In the genomic region with DNA sequence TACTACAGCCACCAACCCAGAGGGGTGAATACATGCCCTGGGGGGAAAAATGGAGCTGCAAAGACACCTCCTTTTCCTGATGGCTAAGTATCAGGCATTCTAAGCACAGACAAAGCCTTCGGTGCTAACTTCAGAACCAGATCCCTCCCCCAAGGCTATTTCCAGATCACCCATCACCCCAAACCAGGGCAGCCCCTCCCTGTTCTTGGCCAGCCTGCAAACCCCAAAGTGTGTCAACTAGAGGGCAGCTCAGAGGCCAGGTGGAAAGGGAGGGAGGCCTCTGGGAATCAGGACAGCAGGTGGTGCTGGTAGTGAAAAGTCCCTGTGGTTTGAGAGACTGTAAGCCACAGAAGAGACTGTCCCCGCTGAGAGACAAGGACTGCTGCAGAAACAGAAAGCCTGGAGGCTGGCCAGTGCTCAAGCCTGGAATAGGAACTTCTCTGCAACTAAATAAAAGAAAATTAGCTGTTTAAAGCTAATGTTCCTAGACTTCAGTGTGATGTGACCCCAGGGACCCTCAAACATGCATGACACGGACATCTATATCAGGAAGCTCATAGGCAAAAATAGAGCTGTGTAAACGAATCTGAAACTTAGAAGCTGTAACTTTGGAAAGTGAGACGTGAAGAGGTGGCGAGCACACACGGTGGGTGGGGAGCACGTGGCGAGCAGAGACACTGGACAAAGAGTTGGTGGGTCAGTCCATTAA, we compare ENCODE assay signal across 8 cellular contexts. TPM values are rescaled to one million over a fixed set of nuclear protein-coding genes. Genes with fewer than 3 reads are reported as not detected.
A peak's percentile ranks its signal among the peaks of the same experiment; 100 is the strongest.
DNase-seq lines count a peak whose midpoint lies in the region; ATAC-seq, FAIRE-seq and TF ChIP-seq lines count a peak whose summit lies in the region.

No MANE protein-coding gene starts in this region.

- peaks cover 5% of the 10 kb centered on the region for H3K4me1 ChIP-seq in ovary (ENCODE audit: insufficient read depth)
- no peaks in the 10 kb centered on the region for H3K4me1 ChIP-seq in effector memory CD4-positive, alpha-beta T cell (ENCODE audit: control insufficient read depth, insufficient read depth, low read length, poor library complexity, severe bottlenecking)

- 51 to 59% (median 54%) methylated on average over 9 of the region's 9 CpGs for WGBS in ovary, 3 donors

- intact Hi-C loops in ovary (cut with DNase I), result no loop called here

- H3K4me3 ChIP-seq in epithelial cell of esophagus (ENCODE audit: low read length) (no peak overlapping the region), ovary (no peak overlapping the region)
- H3K4me3 ChIP-seq in effector memory CD4-positive, alpha-beta T cell (ENCODE audit: insufficient read depth, low read depth, low read length, poor library complexity, severe bottlenecking), result no peak overlapping the region

- H3K27ac ChIP-seq in ovary, result no peak overlapping the region
- H3K27ac ChIP-seq in effector memory CD4-positive, alpha-beta T cell (ENCODE audit: insufficient read depth, low read length, poor library complexity, severe bottlenecking), result no peak overlapping the region

- ATAC-seq in GM19025 (IDR thresholded peaks at IDR 0.05; ENCODE audit: low read depth, unreplicated experiment) (peak; percentile 70), HG03095 (IDR thresholded peaks at IDR 0.05; ENCODE audit: unreplicated experiment) (peak; percentile 67)

- FAIRE-seq in D721Med (lab: Jason Lieb, UNC), result no peak

- TF ChIP-seq EP300 in ovary (IDR thresholded peaks at IDR 0.05), result no peak

- no peak for DNase-seq in D721Med (ENCODE audit: insufficient read length, low spot score)
- DNase-seq in NCI-H526 (lab: John Stamatoyannopoulos, UW), result peak; percentile 36 to 70
- DNase-seq in epithelial cell of esophagus (ENCODE audit: low read depth), result peak; percentile 44
- DNase-seq in ovary, result peak in 3 of 5 donors; percentile 20 to 42 (median 20)
- DNase-seq in effector memory CD4-positive, alpha-beta T cell, result no peak
- DNase-seq in stimulated activated CD4-positive, alpha-beta T cell treated with anti-CD3 and anti-CD28 coated beads, Interleukin-1b, Interleukin-23, amount 100 ng/mL, for 48 hours, result no peak

- no peaks in the 10 kb centered on the region for H3K27me3 ChIP-seq in ovary
- H3K27me3 ChIP-seq in effector memory CD4-positive, alpha-beta T cell (replicated peaks; ENCODE audit: control insufficient read depth, insufficient read depth, low read length, poor library complexity, severe bottlenecking), result no peaks in the 10 kb centered on the region

- TF ChIP-seq CTCF in D721Med (IDR thresholded peaks at IDR 0.05; ENCODE audit: insufficient read depth, missing control alignments), result peak; percentile 23
- TF ChIP-seq CTCF in epithelial cell of esophagus (IDR thresholded peaks at IDR 0.05; ENCODE audit: insufficient read depth, low read depth, low read length, missing control alignments), result peak; percentile 38
- TF ChIP-seq CTCF in ovary (IDR thresholded peaks at IDR 0.05), result no peak

- H3K36me3 ChIP-seq in ovary, result no peaks in the 10 kb centered on the region
- H3K36me3 ChIP-seq in effector memory CD4-positive, alpha-beta T cell (ENCODE audit: control insufficient read depth, insufficient read depth, low read length), result peaks cover 20% of the 10 kb centered on the region

- no peaks in the 10 kb centered on the region for H3K9me3 ChIP-seq in ovary
- H3K9me3 ChIP-seq in effector memory CD4-positive, alpha-beta T cell (ENCODE audit: control insufficient read depth, low read length), result no peaks in the 10 kb centered on the region

- TF ChIP-seq POLR2A in ovary (IDR thresholded peaks at IDR 0.05), result no peak

RNA-seq across cellular contexts. Expression of gene TUBG1, which starts 9.1 kb away (rescaled TPM):
- total RNA-seq in ovary, result 10 to 100 TPM; 12.8 to 41.2 (median 25.6) TPM
- polyA plus RNA-seq in ovary, result 10 to 100 TPM; 11.3 to 14.3 TPM

RNA-seq across cellular contexts. Expression of gene RETREG3, which starts 9.4 kb away (rescaled TPM):
- 10 to 100 TPM; 39.3 to 63.0 (median 46.4) TPM for total RNA-seq in ovary
- polyA plus RNA-seq in ovary, result 10 to 100 TPM; 25.8 to 37.3 TPM

RNA-seq across cellular contexts. Expression of gene TUBG2, which starts 40.5 kb away (rescaled TPM):
- total RNA-seq in ovary, result 10 to 100 TPM; 19.4 to 30.0 (median 23.2) TPM
- 10 to 100 TPM; 20.9 to 21.5 TPM for polyA plus RNA-seq in ovary

RNA-seq across cellular contexts. Expression of gene PSMC3IP, which starts 41.1 kb away (rescaled TPM):
- 1 to 10 TPM; 1.4 to 5.3 (median 3.8) TPM for total RNA-seq in ovary
- 1 to 10 TPM; 7.2 to 7.5 TPM for polyA plus RNA-seq in ovary

RNA-seq across cellular contexts. Expression of gene MLX, which starts 51.7 kb away (rescaled TPM):
- 10 to 100 TPM; 16.5 to 37.0 (median 24.4) TPM for total RNA-seq in ovary
- polyA plus RNA-seq in ovary, result 10 to 100 TPM; 24.3 to 50.8 TPM

Comparison
In these comparisons a context has a peak if more than half of its experiments do, and no peak if none do; other contexts are left out.
1. DNase-seq: peak in NCI-H526 (2 of 2), epithelial cell of esophagus (single experiment) and ovary (3 of 5); none in D721Med (single experiment), effector memory CD4-positive, alpha-beta T cell (0 of 3) and stimulated activated CD4-positive, alpha-beta T cell treated with anti-CD3 and anti-CD28 coated beads, Interleukin-1b, Interleukin-23, amount 100 ng/mL, for 48 hours (single experiment).
2. CTCF ChIP-seq: peak in D721Med (single experiment) and epithelial cell of esophagus (single experiment); none in ovary (0 of 3).